Comparison of ENCODE assay signal across 14 cellular contexts in the genomic region with DNA sequence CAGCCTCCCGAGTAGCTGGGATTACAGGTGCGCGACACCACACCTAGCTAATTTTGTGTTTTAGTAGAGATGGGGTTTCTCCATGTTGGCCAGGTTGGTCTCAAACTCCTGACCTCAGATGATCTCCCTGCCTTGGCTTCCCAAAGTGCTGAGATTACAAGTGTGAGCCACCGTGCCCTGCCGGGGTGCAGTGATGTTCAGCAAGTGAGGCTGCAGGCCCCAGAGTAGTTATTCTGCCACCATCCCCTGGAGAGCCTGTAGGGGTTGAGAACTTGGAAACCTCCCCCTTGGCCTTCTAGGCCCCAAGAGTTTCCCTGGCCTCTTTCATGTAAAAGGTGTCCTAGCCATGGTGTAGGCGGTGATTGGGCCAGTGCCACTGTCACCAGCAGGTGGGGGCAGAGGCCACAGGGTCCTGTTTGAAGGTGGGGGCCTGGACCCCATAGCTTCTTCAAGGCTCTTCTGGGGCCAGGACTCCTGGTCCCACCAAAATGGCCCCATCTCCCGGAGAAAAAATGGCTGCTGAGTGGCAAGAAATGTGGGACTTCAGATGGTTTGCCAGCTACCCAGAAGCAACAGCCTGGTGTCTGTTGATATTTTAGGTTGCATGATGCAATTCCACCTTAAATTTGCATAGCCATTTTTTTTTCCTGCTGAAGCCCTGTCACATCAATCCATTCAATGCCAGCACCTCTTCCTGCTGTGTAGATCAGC. TPM values are rescaled to one million over a fixed set of nuclear protein-coding genes. Genes with fewer than 3 reads are reported as not detected.
DNase-seq lines count a peak whose midpoint lies in the region; ATAC-seq and TF ChIP-seq lines count a peak whose summit lies in the region.
"Had no signal": no experiment of that assay in that cellular context is flagged by ENCODE, and none has a peak within 500 bp of the region (broad histone marks: within the 10 kb centered on the region; RNA-seq: fewer than 3 reads in every experiment).

No MANE protein-coding gene starts in this region.

- no TSS peak for BruUV-seq in MCF 10A (replicated peaks; lab: Mats Ljungman, UMichigan)

- H3K9me3 ChIP-seq in lower lobe of right lung = no peaks in the 10 kb centered on the region
- H3K9me3 ChIP-seq in MG63 = no peaks in the 10 kb centered on the region
- H3K9me3 ChIP-seq in MM.1S (replicated peaks; ENCODE audit: insufficient read depth, low read length) = no peaks in the 10 kb centered on the region

- POLR2A ChIA-PET in MCF 10A (lab: Yijun Ruan, JAX) = interaction anchor here (0.6 to 0.7 kb wide), 2 partner anchors 11 to 149 kb away, joined by 3 to 4 read pairs; no protein-coding TSS in a partner anchor

- TF ChIP-seq CTCF in GM12873 (IDR thresholded peaks at IDR 0.05; ENCODE audit: insufficient read depth, low read depth, low read length, missing control alignments) (peak; percentile 9), lower lobe of right lung (IDR thresholded peaks at IDR 0.05) (no peak), MCF 10A (IDR thresholded peaks at IDR 0.05; ENCODE audit: unreplicated experiment) (no peak), MM.1S (IDR thresholded peaks at IDR 0.05; ENCODE audit: low read length) (no peak)

- no peaks in the 10 kb centered on the region for H3F3A ChIP-seq in MM.1S (ENCODE audit: insufficient read depth, low read length)

- H3K36me3 Mint-ChIP-seq in activated T-cell treated with anti-CD3 and anti-CD28 coated beads, Interleukin-2, amount 50 U/mL, for 4 hours (ENCODE audit: insufficient read depth) = no peaks in the 10 kb centered on the region
- peaks cover 6% of the 10 kb centered on the region for H3K36me3 Mint-ChIP-seq in MCF 10A (ENCODE audit: insufficient read depth, unreplicated experiment)

- no peaks in the 10 kb centered on the region for H3K27me3 ChIP-seq in lower lobe of right lung (ENCODE audit: low read depth)
- H3K27me3 ChIP-seq in MG63 = no peaks in the 10 kb centered on the region
- H3K27me3 ChIP-seq in MM.1S (replicated peaks; ENCODE audit: insufficient read depth, low read length) = no peaks in the 10 kb centered on the region

- DNase-seq in MV-4-11 (lab: John Stamatoyannopoulos, UW) = peak; percentile 26
- DNase-seq in activated T-cell treated with anti-CD3 and anti-CD28 coated beads, Interleukin-2, amount 50 U/mL, for 4 hours = no peak
- no peak for DNase-seq in lower lobe of right lung
- DNase-seq in MCF 10A (ENCODE audit: unreplicated experiment) = no peak
- no peak for DNase-seq in DMS153 treated with DMSO at 0.1 percent for 48 hours (lab: John Stamatoyannopoulos, UW; ENCODE audit: unreplicated experiment)
- no peak for DNase-seq in MG63
- no peak for DNase-seq in MM.1S
- DNase-seq: COR-L47, NCI-H510A, SHP77 treated with DMSO at 0.1 percent for 48 hours had no signal

- H3K27ac Mint-ChIP-seq in MCF 10A (ENCODE audit: low read depth, unreplicated experiment) = no peak overlapping the region

- no peaks in the 10 kb centered on the region for H3K9me3 Mint-ChIP-seq in activated T-cell treated with anti-CD3 and anti-CD28 coated beads, Interleukin-2, amount 50 U/mL, for 4 hours
- H3K9me3 Mint-ChIP-seq in MCF 10A (ENCODE audit: unreplicated experiment) = no peaks in the 10 kb centered on the region

- H3K4me1 ChIP-seq in lower lobe of right lung (no peaks in the 10 kb centered on the region), MM.1S (ENCODE audit: low read length) (no peaks in the 10 kb centered on the region)

- H3K4me3 ChIP-seq in lower lobe of right lung (no peak overlapping the region), MG63 (no peak overlapping the region), MM.1S (ENCODE audit: low read length) (no peak overlapping the region)
- H3K4me3 ChIP-seq: hepatocyte had no signal

- no peaks in the 10 kb centered on the region for H3K27me3 Mint-ChIP-seq in activated T-cell treated with anti-CD3 and anti-CD28 coated beads, Interleukin-2, amount 50 U/mL, for 4 hours (ENCODE audit: low read depth)
- peaks cover 73% of the 10 kb centered on the region for H3K27me3 Mint-ChIP-seq in MCF 10A (ENCODE audit: insufficient read depth, unreplicated experiment)

- CTCF ChIA-PET in MCF 10A (lab: Yijun Ruan, JAX) = interaction anchor here (4.4 kb wide), 1 partner anchor 14 kb away, joined by 35 read pairs; no protein-coding TSS in a partner anchor

- H4K20me1 ChIP-seq in MM.1S (ENCODE audit: insufficient read depth, low read length) = no peaks in the 10 kb centered on the region

- H3K9ac ChIP-seq in MM.1S (ENCODE audit: low read length) = no peak overlapping the region

- peak overlapping the region; percentile 49 for H3K27ac ChIP-seq in lower lobe of right lung
- H3K27ac ChIP-seq in MM.1S (ENCODE audit: low read length) = no peak overlapping the region
- H3K27ac ChIP-seq: hepatocyte had no signal

- H2AFZ ChIP-seq in MM.1S (ENCODE audit: low read length) = no peak overlapping the region
- H2AFZ ChIP-seq: hepatocyte had no signal

- no peaks in the 10 kb centered on the region for H3K36me3 ChIP-seq in lower lobe of right lung
- no peaks in the 10 kb centered on the region for H3K36me3 ChIP-seq in MG63
- no peaks in the 10 kb centered on the region for H3K36me3 ChIP-seq in MM.1S (replicated peaks; ENCODE audit: insufficient read depth, low read length)

- intact Hi-C loops in lower lobe of right lung (cut with DNase I) = no loop called here
- intact Hi-C loops in MCF 10A (cut with micrococcal nuclease) = no loop called here

- ATAC-seq in activated T-cell treated with anti-CD3 and anti-CD28 coated beads, Interleukin-2, amount 50 U/mL, for 4 hours = peak in 1 of 2 donors; percentile 3
- ATAC-seq in lower lobe of right lung = no peak

- peak overlapping the region; percentile 72 for H3K4me3 Mint-ChIP-seq in activated T-cell treated with anti-CD3 and anti-CD28 coated beads, Interleukin-2, amount 50 U/mL, for 4 hours
- no peak overlapping the region for H3K4me3 Mint-ChIP-seq in MCF 10A (ENCODE audit: unreplicated experiment)

- no peak overlapping the region for H3K4me2 ChIP-seq in MM.1S (ENCODE audit: low read depth, low read length)
- H3K4me2 ChIP-seq: hepatocyte had no signal

- H3K79me2 ChIP-seq in MM.1S (ENCODE audit: low read length) = no peaks in the 10 kb centered on the region
- H3K79me2 ChIP-seq: hepatocyte had no signal

- H3K4me1 Mint-ChIP-seq in activated T-cell treated with anti-CD3 and anti-CD28 coated beads, Interleukin-2, amount 50 U/mL, for 4 hours (ENCODE audit: low read depth) = peaks cover 51% of the 10 kb centered on the region
- no peaks in the 10 kb centered on the region for H3K4me1 Mint-ChIP-seq in MCF 10A (ENCODE audit: insufficient read depth, unreplicated experiment)

- no peaks in the 10 kb centered on the region for H3K9me2 ChIP-seq in MM.1S (replicated peaks; ENCODE audit: insufficient read depth, low read length)

RNA-seq across cellular contexts. Expression of a gene that starts 25.5 kb away (rescaled TPM):
- under 1 TPM; 0.08 to 0.25 (median 0.14) TPM for total RNA-seq in activated T-cell treated with anti-CD3 and anti-CD28 coated beads, Interleukin-2, amount 50 U/mL, for 4 hours
- 249 TPM for total RNA-seq in lower lobe of right lung
- total RNA-seq in MCF 10A (2022) = not detected in 2 replicates
- 0.03 TPM in 1 of 2 replicates, not detected in the other for total RNA-seq in MG63 (2014; rRNA removed; shearing (Covaris generic); ENCODE audit: low replicate concordance)
- total RNA-seq: endothelial cell of umbilical vein, M059J had no signal

RNA-seq across cellular contexts. Expression of a gene that starts 44.2 kb away (rescaled TPM):
- not detected for total RNA-seq in activated T-cell treated with anti-CD3 and anti-CD28 coated beads, Interleukin-2, amount 50 U/mL, for 4 hours
- not detected for total RNA-seq in lower lobe of right lung
- not detected in 2 replicates for total RNA-seq in MCF 10A (2022)
- not detected in 2 replicates for total RNA-seq in MG63 (2014; rRNA removed; shearing (Covaris generic); ENCODE audit: low replicate concordance)
- total RNA-seq: endothelial cell of umbilical vein, hepatocyte, M059J had no signal

RNA-seq across cellular contexts. Expression of a gene that starts 44.8 kb away (rescaled TPM):
- total RNA-seq in activated T-cell treated with anti-CD3 and anti-CD28 coated beads, Interleukin-2, amount 50 U/mL, for 4 hours = 1 to 10 TPM; 1.6 to 2.1 (median 1.7) TPM
- total RNA-seq in lower lobe of right lung (13.8 TPM), MCF 10A (2022) (9.2 and 12.4 TPM in 2 replicates)
- total RNA-seq in MG63 (2014; rRNA removed; shearing (Covaris generic); ENCODE audit: low replicate concordance) = 1.7 TPM in 1 of 2 replicates, not detected in the other

Comparison
In these comparisons a context has a peak if more than half of its experiments do, and no peak if none do; other contexts are left out.
1. RNA of a gene that starts 25.5 kb away (total RNA-seq): 249 TPM in lower lobe of right lung (single experiment); 0.08 to 0.25 TPM in activated T-cell treated with anti-CD3 and anti-CD28 coated beads, Interleukin-2, amount 50 U/mL, for 4 hours, not detected in MCF 10A and 0.03 TPM in MG63; every median in the first group is over 100 times any median in the second.